Comparison of ENCODE assay signal across 27 cellular contexts in genomic region chr11:42764936-42765335, GRCh38.
"Had no signal": no experiment of that assay in that cellular context is flagged by ENCODE, and none has a peak within 500 bp of the region (broad histone marks: within the 10 kb centered on the region; RNA-seq: fewer than 3 reads in every experiment).

No MANE protein-coding gene starts in this region.

- H3K4me1 ChIP-seq: parathyroid adenoma, psoas muscle, right lobe of liver, sigmoid colon, stomach, thyroid gland, tibial nerve, upper lobe of left lung, vagina had no signal

- H3K4me2 ChIP-seq: neural progenitor cell had no signal

- H3K4me3 ChIP-seq: neural progenitor cell, ovary, psoas muscle, right lobe of liver, sigmoid colon, stomach, thoracic aorta, thyroid gland, tibial nerve, upper lobe of left lung, vagina had no signal

- H3K27ac Mint-ChIP-seq: naive thymus-derived CD8-positive, alpha-beta T cell; natural killer cell treated with Interleukin-12 subunit alpha and Interleukin-12 subunit beta and Interleukin-15 and Interleukin-18, amount 100 ng/mL, for 72 hours; neural progenitor cell; progenitor cell of endocrine pancreas; stimulated activated effector memory CD8-positive, alpha-beta T cell treated with anti-CD3 and anti-CD28 coated beads, Interleukin-12 subunit alpha, Interleukin-12 subunit beta, amount 100 ng/mL, for 72 hours; stimulated activated naive B cell treated with anti-CD40 and anti-IgM and Interleukin-4, amounts not matched to agents 10 μg/mL and 1 μg/mL and 100 μg/mL, for 72 hours; stimulated activated naive CD8-positive, alpha-beta T cell treated with anti-CD3 and anti-CD28 coated beads, Interleukin-15, Interleukin-2, amounts not matched to agents 100 ng/mL and 50 ng/mL, for 24 hours had no signal

- H3K4me3 Mint-ChIP-seq: naive thymus-derived CD8-positive, alpha-beta T cell; natural killer cell treated with Interleukin-12 subunit alpha and Interleukin-12 subunit beta and Interleukin-15 and Interleukin-18, amount 100 ng/mL, for 72 hours; neural progenitor cell; stimulated activated effector memory CD8-positive, alpha-beta T cell treated with anti-CD3 and anti-CD28 coated beads, Interleukin-12 subunit alpha, Interleukin-12 subunit beta, amount 100 ng/mL, for 72 hours; stimulated activated naive B cell treated with anti-CD40 and anti-IgM and Interleukin-4, amounts not matched to agents 10 μg/mL and 1 μg/mL and 100 μg/mL, for 72 hours; stimulated activated naive CD8-positive, alpha-beta T cell treated with anti-CD3 and anti-CD28 coated beads, Interleukin-15, Interleukin-2, amounts not matched to agents 100 ng/mL and 50 ng/mL, for 24 hours had no signal

- H2AFZ ChIP-seq: neural progenitor cell, parathyroid adenoma had no signal

- H3K4me1 Mint-ChIP-seq: naive thymus-derived CD8-positive, alpha-beta T cell; stimulated activated effector memory CD8-positive, alpha-beta T cell treated with anti-CD3 and anti-CD28 coated beads, Interleukin-12 subunit alpha, Interleukin-12 subunit beta, amount 100 ng/mL, for 72 hours; stimulated activated naive B cell treated with anti-CD40 and anti-IgM and Interleukin-4, amounts not matched to agents 10 μg/mL and 1 μg/mL and 100 μg/mL, for 72 hours had no signal

- H3K79me2 ChIP-seq: parathyroid adenoma had no signal

- H3K27ac ChIP-seq: neural progenitor cell, ovary, parathyroid adenoma, psoas muscle, right lobe of liver, sigmoid colon, stomach, thoracic aorta, thyroid gland, tibial nerve, upper lobe of left lung, vagina had no signal

- H3K9me3 Mint-ChIP-seq: neural progenitor cell; stimulated activated naive B cell treated with anti-CD40 and anti-IgM and Interleukin-4, amounts not matched to agents 10 μg/mL and 1 μg/mL and 100 μg/mL, for 72 hours; stimulated activated naive CD8-positive, alpha-beta T cell treated with anti-CD3 and anti-CD28 coated beads, Interleukin-15, Interleukin-2, amounts not matched to agents 100 ng/mL and 50 ng/mL, for 24 hours had no signal

- DNase-seq: naive thymus-derived CD8-positive, alpha-beta T cell; occipital lobe; ovary; psoas muscle; right cardiac atrium; right lobe of liver; sigmoid colon; small intestine; stimulated activated CD4-positive, alpha-beta T cell treated with anti-CD3 and anti-CD28 coated beads, Interleukin-15, amount 100 ng/mL, for 24 hours; stimulated activated CD4-positive, alpha-beta T cell treated with anti-CD3 and anti-CD28 coated beads, Interleukin-2, amount 100 ng/mL, for 24 hours; stimulated activated CD4-positive, alpha-beta T cell treated with anti-CD3 and anti-CD28 coated beads, Interleukin-2, amount 100 ng/mL, for 48 hours; stimulated activated CD4-positive, alpha-beta T cell treated with anti-CD3 and anti-CD28 coated beads, Interleukin-4, amount 100 ng/mL, for 24 hours; stimulated activated naive B cell treated with anti-CD40 and anti-IgM and Interleukin-4, amounts not matched to agents 10 μg/mL and 1 μg/mL and 100 μg/mL, for 72 hours; stimulated activated naive CD4-positive, alpha-beta T cell treated with Interleukin-2 at 50 U/mL for 16 hours; stomach; thyroid gland; trophoblast cell; upper lobe of left lung had no signal

- H3K27me3 Mint-ChIP-seq: naive thymus-derived CD8-positive, alpha-beta T cell; natural killer cell treated with Interleukin-12 subunit alpha and Interleukin-12 subunit beta and Interleukin-15 and Interleukin-18, amount 100 ng/mL, for 72 hours; progenitor cell of endocrine pancreas; stimulated activated naive B cell treated with anti-CD40 and anti-IgM and Interleukin-4, amounts not matched to agents 10 μg/mL and 1 μg/mL and 100 μg/mL, for 72 hours; stimulated activated naive CD8-positive, alpha-beta T cell treated with anti-CD3 and anti-CD28 coated beads, Interleukin-15, Interleukin-2, amounts not matched to agents 100 ng/mL and 50 ng/mL, for 24 hours had no signal

- H3K36me3 Mint-ChIP-seq: naive thymus-derived CD8-positive, alpha-beta T cell; natural killer cell treated with Interleukin-12 subunit alpha and Interleukin-12 subunit beta and Interleukin-15 and Interleukin-18, amount 100 ng/mL, for 72 hours; neural progenitor cell; stimulated activated effector memory CD8-positive, alpha-beta T cell treated with anti-CD3 and anti-CD28 coated beads, Interleukin-12 subunit alpha, Interleukin-12 subunit beta, amount 100 ng/mL, for 72 hours; stimulated activated naive B cell treated with anti-CD40 and anti-IgM and Interleukin-4, amounts not matched to agents 10 μg/mL and 1 μg/mL and 100 μg/mL, for 72 hours had no signal

- H3K9me3 ChIP-seq: ovary, psoas muscle, right lobe of liver, sigmoid colon, stomach, thoracic aorta, thyroid gland, tibial nerve, upper lobe of left lung, vagina had no signal

- H3K36me3 ChIP-seq: neural progenitor cell, ovary, right lobe of liver, sigmoid colon, stomach, thoracic aorta, thyroid gland, tibial nerve, upper lobe of left lung, vagina had no signal

- H3K27me3 ChIP-seq: neural progenitor cell, ovary, right lobe of liver, sigmoid colon, stomach, thyroid gland, tibial nerve, upper lobe of left lung, vagina had no signal
